In the genomic region with DNA sequence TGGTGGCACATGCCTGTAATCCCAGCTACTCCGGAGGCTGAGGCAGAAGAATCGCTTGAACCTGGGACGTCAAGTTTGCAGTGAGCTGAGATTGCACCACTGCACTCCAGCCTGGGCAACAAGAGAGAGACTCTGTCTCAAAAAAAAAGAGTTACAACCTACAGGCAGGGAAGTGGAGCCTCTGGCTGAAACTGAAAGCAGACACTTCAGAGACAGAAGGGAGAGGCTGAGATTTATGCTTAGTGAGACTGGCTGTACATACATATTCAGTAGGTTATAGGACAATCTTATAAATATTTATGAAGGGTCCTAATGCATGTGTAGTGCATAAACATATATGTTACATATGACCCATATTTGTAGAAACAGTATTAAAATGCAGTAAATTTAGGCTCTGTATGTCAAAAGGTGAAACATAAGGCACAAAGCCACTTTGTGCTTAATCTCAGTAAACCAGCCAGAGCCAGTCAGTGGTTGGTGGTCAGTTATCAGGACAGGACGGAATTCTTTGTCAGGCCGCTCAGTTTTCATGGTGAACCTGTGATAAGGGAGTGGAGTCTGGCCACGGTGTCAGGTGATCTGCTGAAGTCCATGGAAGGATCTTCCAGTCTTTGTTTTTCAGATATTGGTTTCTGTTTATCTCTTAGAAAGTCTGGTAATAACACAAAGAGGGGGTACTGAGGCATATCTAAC, we compare ENCODE assay signal across 11 cellular contexts. TPM values are rescaled to one million over a fixed set of nuclear protein-coding genes. Genes with fewer than 3 reads are reported as not detected.
DNase-seq lines count a peak whose midpoint lies in the region; ATAC-seq, FAIRE-seq and TF ChIP-seq lines count a peak whose summit lies in the region.
"Had no signal": no experiment of that assay in that cellular context is flagged by ENCODE, and none has a peak within 500 bp of the region (broad histone marks: within the 10 kb centered on the region; RNA-seq: fewer than 3 reads in every experiment).

No MANE protein-coding gene starts in this region.

- intact Hi-C loops in colonic mucosa (cut with DNase I) = no loop called here

- H3K4me3 ChIP-seq in colonic mucosa = no peak overlapping the region

- H3K27me3 Mint-ChIP-seq in chondrocyte (ENCODE audit: low read depth) = peaks cover 15% of the 10 kb centered on the region

- H3K27ac Mint-ChIP-seq in chondrocyte (ENCODE audit: unreplicated experiment) = no peak overlapping the region

- H3K36me3 ChIP-seq in colonic mucosa = no peaks in the 10 kb centered on the region

- peaks cover 5% of the 10 kb centered on the region for H3K9me3 Mint-ChIP-seq in chondrocyte (ENCODE audit: low read depth)

- ATAC-seq in GM19397 (IDR thresholded peaks at IDR 0.05; ENCODE audit: unreplicated experiment) (peak; percentile 76), HG03159 (IDR thresholded peaks at IDR 0.05; ENCODE audit: unreplicated experiment) (peak; percentile 73)

- TF ChIP-seq POLR2A in GM12892 (IDR thresholded peaks at IDR 0.05; ENCODE audit: low read depth, low read length) = no peak

- no peak overlapping the region for H3K4me3 Mint-ChIP-seq in chondrocyte (ENCODE audit: unreplicated experiment)

- H3K9me3 ChIP-seq in colonic mucosa = no peaks in the 10 kb centered on the region

- H3K36me3 Mint-ChIP-seq in chondrocyte (ENCODE audit: low read depth) = no peaks in the 10 kb centered on the region

- H3K27me3 ChIP-seq in colonic mucosa = no peaks in the 10 kb centered on the region

- H3K27ac ChIP-seq in colonic mucosa = no peak overlapping the region
- H3K27ac ChIP-seq: epithelial cell of prostate had no signal

- TF ChIP-seq CTCF in colonic mucosa (IDR thresholded peaks at IDR 0.05) (no peak), chondrocyte (IDR thresholded peaks at IDR 0.05) (no peak)

- no peak overlapping the region for H3K9ac ChIP-seq in colonic mucosa (ENCODE audit: low read depth in 2 of 2, low read length in 2 of 2)

- no peak for DNase-seq in GM12892 (ENCODE audit: insufficient read length)
- peak; percentile 42 for DNase-seq in amniotic epithelial cell (ENCODE audit: low read depth)
- DNase-seq in GF-D8 (lab: John Stamatoyannopoulos, UW) = no peak
- no peak for DNase-seq in colonic mucosa
- no peak for DNase-seq in chondrocyte (ENCODE audit: low spot score)
- DNase-seq in NCI-H146 (lab: John Stamatoyannopoulos, UW) = no peak
- DNase-seq: activated CD4-positive, alpha-beta T cell treated with anti-CD3 and anti-CD28 coated beads, Interleukin-2, amount 50 U/mL, for 4 hours; NCI-H226 had no signal

- no peaks in the 10 kb centered on the region for H3K4me1 ChIP-seq in colonic mucosa

- FAIRE-seq in GM12892 (lab: Jason Lieb, UNC) = peak; percentile 57

- no peaks in the 10 kb centered on the region for H3K4me1 Mint-ChIP-seq in chondrocyte (ENCODE audit: low read depth)

RNA-seq across cellular contexts. Expression of a gene that starts 13.7 kb away (rescaled TPM):
- 1.8 TPM for polyA plus RNA-seq in GM12892 (2012; ENCODE audit: missing spikeins)
- 1 to 10 TPM; 1.1 to 1.4 TPM for total RNA-seq in colonic mucosa
- total RNA-seq in chondrocyte = not detected in 3 replicates

RNA-seq across cellular contexts. Expression of a gene that starts 42.9 kb away (rescaled TPM):
- not detected for polyA plus RNA-seq in GM12892 (2012; ENCODE audit: missing spikeins)
- total RNA-seq in colonic mucosa (10 to 100 TPM; 10.1 to 10.8 TPM), chondrocyte (not detected in 3 replicates)

RNA-seq across cellular contexts. Expression of a gene that starts 50.6 kb away (rescaled TPM):
- not detected for polyA plus RNA-seq in GM12892 (2012; ENCODE audit: missing spikeins)
- total RNA-seq in colonic mucosa (under 1 TPM; 0.13 to 0.89 TPM), chondrocyte (not detected in 3 replicates)

Comparison
In these comparisons a context has a peak if more than half of its experiments do, and no peak if none do; other contexts are left out.
1. RNA of a gene that starts 42.9 kb away (total RNA-seq): 10.1 to 10.8 TPM in colonic mucosa; not detected in chondrocyte; every median in the first group is over 10 times any median in the second.